Comparison of ENCODE assay signal across 28 cellular contexts in the genomic region with DNA sequence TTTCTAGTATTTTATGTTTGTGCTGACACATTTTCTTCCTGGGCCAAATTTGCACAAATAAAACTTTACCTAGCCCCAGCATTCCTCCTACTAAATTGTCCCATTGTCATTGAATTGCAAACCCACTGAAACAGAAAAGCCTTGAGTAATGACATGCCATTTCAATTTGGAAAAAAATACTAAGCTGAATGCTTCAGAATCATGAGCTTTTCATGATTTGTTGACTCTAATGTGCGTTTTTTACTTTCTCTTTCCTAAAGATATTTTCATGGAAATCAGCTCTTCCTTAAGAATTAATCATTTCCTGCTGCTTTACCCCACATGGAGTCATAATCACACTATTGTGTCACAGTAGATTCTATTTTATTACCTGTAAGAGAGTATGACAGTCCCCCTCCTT. TPM values are rescaled to one million over a fixed set of nuclear protein-coding genes. Genes with fewer than 3 reads are reported as not detected.
A peak's percentile ranks its signal among the peaks of the same experiment; 100 is the strongest.
DNase-seq lines count a peak whose midpoint lies in the region; ATAC-seq and TF ChIP-seq lines count a peak whose summit lies in the region.
"Had no signal": no experiment of that assay in that cellular context is flagged by ENCODE, and none has a peak within 500 bp of the region (broad histone marks: within the 10 kb centered on the region; RNA-seq: fewer than 3 reads in every experiment).

No MANE protein-coding gene starts in this region.

- no peaks in the 10 kb centered on the region for H3K27me3 Mint-ChIP-seq in endodermal cell (ENCODE audit: insufficient read depth)
- H3K27me3 Mint-ChIP-seq in activated CD4-positive, alpha-beta T cell treated with anti-CD3 and anti-CD28 coated beads, Interleukin-2, amount 10 ng/mL, durations not matched to agents 24 days and 14 days: no peaks in the 10 kb centered on the region
- H3K27me3 Mint-ChIP-seq: CD4-positive, alpha-beta memory T cell had no signal

- H3K4me3 ChIP-seq in HUES6 (ENCODE audit: low read depth, low read length) (no peak overlapping the region), endodermal cell (ENCODE audit: low read length) (peak overlapping the region; percentile 89), psoas muscle (no peak overlapping the region)
- H3K4me3 ChIP-seq: BLaER1 treated with 17β-estradiol and CSF1 and Interleukin-3, amounts not matched to agents 10 nM and 100 nM; K562 had no signal

- intact Hi-C loops in psoas muscle (cut with DNase I): no loop called here
- intact Hi-C loops in activated CD4-positive, alpha-beta T cell treated with anti-CD3 and anti-CD28 coated beads, Interleukin-2, amount 10 ng/mL, durations not matched to agents 24 days and 14 days (cut with micrococcal nuclease): no loop called here

- H3K36me3 ChIP-seq in HUES6 (ENCODE audit: control insufficient read depth, insufficient read depth, low read length): no peaks in the 10 kb centered on the region
- peaks cover 5% of the 10 kb centered on the region for H3K36me3 ChIP-seq in endodermal cell (ENCODE audit: control insufficient read depth, insufficient read depth, low read length)
- peaks cover 0 to 10% of the 10 kb centered on the region in 2 donors for H3K36me3 ChIP-seq in psoas muscle (ENCODE audit: insufficient read depth in 1 of 2, low read depth in 1 of 2)
- H3K36me3 ChIP-seq: BLaER1 treated with 17β-estradiol and CSF1 and Interleukin-3, amounts not matched to agents 10 nM and 100 nM had no signal

- DNase-seq in Daoy (ENCODE audit: low read depth) (peak; percentile 3), endodermal cell (no peak), psoas muscle (no peak), AG20443 (ENCODE audit: low spot score) (no peak), NCI-H1048 (lab: John Stamatoyannopoulos, UW) (no peak), caudate nucleus (lab: John Stamatoyannopoulos, UW) (no peak)
- no peak for DNase-seq in activated CD4-positive, alpha-beta T cell treated with anti-CD3 and anti-CD28 coated beads, Interleukin-2, amount 10 ng/mL, durations not matched to agents 24 days and 14 days
- DNase-seq: ACHN; Caco-2; CD4-positive, alpha-beta memory T cell; DMS 273 treated with DMSO at 0.1 percent for 48 hours; DND-41; MM.1S; NCI-H1092; NCI-H1436; NCI-H187 treated with DMSO at 0.1 percent for 48 hours; NCI-H2107; NCI-H510A; NCI-H748 treated with DMSO at 0.1 percent for 48 hours; NK-92 treated with Interleukin-12 subunit alpha and Interleukin-12 subunit beta, amount 100 ng/mL, for 24 hours; SHP77 treated with DMSO at 0.1 percent for 48 hours had no signal

- 43% methylated on average over 1 of the region's 1 CpG; no CpG with 5 or more reads in 1 of the 2 experiments for WGBS in endodermal cell (ENCODE audit: insufficient coverage in 1 of 2, insufficient read length in 1 of 2), 2 experiments
- WGBS in psoas muscle, 3 donors: 18 to 27% (median 25%) methylated on average over 1 of the region's 1 CpG

- H3K27ac ChIP-seq in HUES6 (ENCODE audit: low read depth, low read length): peak overlapping the region; percentile 39; the same call in 1 of the 2 replicates
- H3K27ac ChIP-seq in endodermal cell (ENCODE audit: low read depth, low read length): no peak overlapping the region
- peak overlapping the region; percentile 66 for H3K27ac ChIP-seq in psoas muscle
- no peak overlapping the region for H3K27ac ChIP-seq in caudate nucleus (ENCODE audit: low read depth, low read length)
- H3K27ac ChIP-seq: BLaER1 treated with 17β-estradiol and CSF1 and Interleukin-3, amounts not matched to agents 10 nM and 100 nM; RWPE1 had no signal

- no peak overlapping the region for H3K4me3 Mint-ChIP-seq in endodermal cell
- H3K4me3 Mint-ChIP-seq in activated CD4-positive, alpha-beta T cell treated with anti-CD3 and anti-CD28 coated beads, Interleukin-2, amount 10 ng/mL, durations not matched to agents 24 days and 14 days: no peak overlapping the region
- H3K4me3 Mint-ChIP-seq: CD4-positive, alpha-beta memory T cell had no signal

- H3K9me3 Mint-ChIP-seq in endodermal cell: peaks cover 46% of the 10 kb centered on the region
- H3K9me3 Mint-ChIP-seq in activated CD4-positive, alpha-beta T cell treated with anti-CD3 and anti-CD28 coated beads, Interleukin-2, amount 10 ng/mL, durations not matched to agents 24 days and 14 days: no peaks in the 10 kb centered on the region

- peak in 1 of 4 donors; percentile 30 for ATAC-seq in psoas muscle
- ATAC-seq: HepG2, K562, SK-N-SH treated with all-trans-retinoic acid at 6 μM for 48 hours had no signal

- H3K4me1 ChIP-seq in HUES6 (ENCODE audit: control insufficient read depth, insufficient read depth, low read length) (peaks cover 18% of the 10 kb centered on the region), endodermal cell (ENCODE audit: control insufficient read depth, insufficient read depth, low read length) (no peaks in the 10 kb centered on the region), psoas muscle (peaks cover 46% of the 10 kb centered on the region)
- H3K4me1 ChIP-seq: BLaER1 treated with 17β-estradiol and CSF1 and Interleukin-3, amounts not matched to agents 10 nM and 100 nM; Caco-2 had no signal

- H3K9me3 ChIP-seq in HUES6 (ENCODE audit: control insufficient read depth, insufficient read depth, low read depth, low read length) (peaks cover 3% of the 10 kb centered on the region; the same call in 1 of the 2 replicates), endodermal cell (ENCODE audit: control insufficient read depth, low read length) (peaks cover 25% of the 10 kb centered on the region), psoas muscle (no peaks in the 10 kb centered on the region)
- H3K9me3 ChIP-seq: BLaER1 treated with 17β-estradiol and CSF1 and Interleukin-3, amounts not matched to agents 10 nM and 100 nM; Caco-2 had no signal

- peaks cover 26% of the 10 kb centered on the region for H3K4me1 Mint-ChIP-seq in endodermal cell
- H3K4me1 Mint-ChIP-seq in activated CD4-positive, alpha-beta T cell treated with anti-CD3 and anti-CD28 coated beads, Interleukin-2, amount 10 ng/mL, durations not matched to agents 24 days and 14 days: no peaks in the 10 kb centered on the region
- H3K4me1 Mint-ChIP-seq: CD4-positive, alpha-beta memory T cell had no signal

- H3K9ac ChIP-seq in HUES6 (ENCODE audit: low read length): no peak overlapping the region
- H3K9ac ChIP-seq in endodermal cell (ENCODE audit: extremely low read depth, low read length, poor library complexity, severe bottlenecking): no peak overlapping the region
- H3K9ac ChIP-seq: BLaER1 treated with 17β-estradiol and CSF1 and Interleukin-3, amounts not matched to agents 10 nM and 100 nM had no signal

- H3K27me3 ChIP-seq in HUES6 (ENCODE audit: control insufficient read depth, insufficient read depth, low read length) (no peaks in the 10 kb centered on the region), endodermal cell (ENCODE audit: control insufficient read depth, insufficient read depth, low read length, poor library complexity, severe bottlenecking) (no peaks in the 10 kb centered on the region), psoas muscle (ENCODE audit: insufficient read depth in 3 of 3, low read length in 2 of 3) (no peaks in the 10 kb centered on the region)
- H3K27me3 ChIP-seq: BLaER1 treated with 17β-estradiol and CSF1 and Interleukin-3, amounts not matched to agents 10 nM and 100 nM had no signal

- H3K27ac Mint-ChIP-seq in endodermal cell: peak overlapping the region; percentile 42
- H3K27ac Mint-ChIP-seq in activated CD4-positive, alpha-beta T cell treated with anti-CD3 and anti-CD28 coated beads, Interleukin-2, amount 10 ng/mL, durations not matched to agents 24 days and 14 days: no peak overlapping the region
- H3K27ac Mint-ChIP-seq: CD4-positive, alpha-beta memory T cell had no signal

- peaks cover 35% of the 10 kb centered on the region for H3K36me3 Mint-ChIP-seq in endodermal cell (ENCODE audit: low read depth)
- H3K36me3 Mint-ChIP-seq in activated CD4-positive, alpha-beta T cell treated with anti-CD3 and anti-CD28 coated beads, Interleukin-2, amount 10 ng/mL, durations not matched to agents 24 days and 14 days (ENCODE audit: low read depth): no peaks in the 10 kb centered on the region
- H3K36me3 Mint-ChIP-seq: CD4-positive, alpha-beta memory T cell had no signal

- no peak for TF ChIP-seq CTCF in endodermal cell (conservative IDR thresholded peaks at IDR 0.05)
- no peak for TF ChIP-seq CTCF in psoas muscle (IDR thresholded peaks at IDR 0.05)

RNA-seq across cellular contexts. Expression of gene TRDN, which starts 47.4 kb away (rescaled TPM):
- total RNA-seq in Daoy (2014; rRNA removed; shearing (Covaris generic)): 0.06 TPM in 1 of 2 replicates, not detected in the other
- total RNA-seq in endodermal cell (100 to 1,000 TPM in 1 of 2 donors, 10 to 100 TPM in 1; 74.4 to 136 TPM), psoas muscle (1,000 to 10,000 TPM in 1 of 4 donors, 100 to 1,000 TPM in 3; 399 to 1,361 (median 722) TPM)
- polyA plus RNA-seq in endodermal cell (2013, experiment 1 of 2): 9.9 TPM
- 12.8 TPM for polyA plus RNA-seq in endodermal cell (2013, experiment 2 of 2)
- polyA plus RNA-seq in psoas muscle: 100 to 1,000 TPM in 2 of 3 donors, 10 to 100 TPM in 1; 79.7 to 388 (median 250) TPM
- total RNA-seq in activated CD4-positive, alpha-beta T cell treated with anti-CD3 and anti-CD28 coated beads, Interleukin-2, amount 10 ng/mL, durations not matched to agents 24 days and 14 days: not detected in 2 replicates
- total RNA-seq: Caco-2; CD4-positive, alpha-beta memory T cell; HepG2; LHCN-M2 had no signal
- polyA plus RNA-seq: CD4-positive, alpha-beta memory T cell; HepG2 had no signal

Comparison
In these comparisons a context has a peak if more than half of its experiments do, and no peak if none do; other contexts are left out.
1. H3K27ac ChIP-seq: peak in HUES6 (single experiment) and psoas muscle (single experiment); none in endodermal cell (single experiment) and caudate nucleus (single experiment).
2. RNA of gene TRDN, which starts 47.4 kb away (total RNA-seq): 399 to 1,361 TPM in psoas muscle and 74.4 to 136 TPM in endodermal cell; 0.06 TPM in Daoy and not detected in activated CD4-positive, alpha-beta T cell treated with anti-CD3 and anti-CD28 coated beads, Interleukin-2, amount 10 ng/mL, durations not matched to agents 24 days and 14 days; every median in the first group is over 10 times any median in the second.